In the genomic region with DNA sequence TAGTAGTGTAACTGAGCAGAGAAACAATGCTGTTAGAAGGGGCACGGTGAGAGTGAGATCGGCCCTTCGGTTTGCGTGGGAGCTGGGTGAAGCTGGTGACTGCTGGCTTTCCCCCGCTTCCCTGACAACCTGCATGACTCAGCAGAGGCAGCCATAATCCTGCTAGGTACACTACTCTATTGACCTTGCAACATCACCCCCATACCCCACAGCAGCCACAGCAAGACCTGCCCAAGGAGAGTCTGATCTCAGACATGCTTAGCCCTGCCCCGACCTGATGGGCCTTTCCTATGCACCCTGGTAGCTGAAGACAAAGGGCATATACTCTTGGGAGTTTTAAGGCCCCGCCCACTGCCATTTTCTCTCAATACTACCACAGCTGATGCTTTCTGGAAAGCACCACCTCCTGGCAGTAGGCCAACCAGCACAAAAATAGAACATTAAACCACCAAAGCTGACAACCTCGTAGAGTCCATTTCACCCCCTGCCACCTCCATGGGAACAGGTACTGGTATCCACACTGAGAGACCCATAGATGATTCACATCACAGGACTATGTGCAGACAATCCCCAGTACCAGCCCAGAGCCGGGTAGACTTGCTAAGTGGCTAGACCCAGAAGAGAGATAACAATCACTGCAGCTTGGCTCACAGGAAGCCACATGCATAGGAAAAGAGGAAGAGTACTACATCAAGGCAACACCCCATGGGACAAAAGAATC, we compare ENCODE assay signal across 11 cellular contexts.
DNase-seq lines count a peak whose midpoint lies in the region; ATAC-seq and TF ChIP-seq lines count a peak whose summit lies in the region.
"Had no signal": no experiment of that assay in that cellular context is flagged by ENCODE, and none has a peak within 500 bp of the region (broad histone marks: within the 10 kb centered on the region; RNA-seq: fewer than 3 reads in every experiment).

No MANE protein-coding gene starts in this region.

- no peak for TF ChIP-seq CTCF in A673 (conservative IDR thresholded peaks at IDR 0.05; ENCODE audit: low read depth, low read length)
- TF ChIP-seq CTCF in GM12864 (IDR thresholded peaks at IDR 0.05; ENCODE audit: low read depth, low read length, missing control alignments) = no peak
- no peak for TF ChIP-seq CTCF in KMS-11 (conservative IDR thresholded peaks at IDR 0.05; ENCODE audit: low read depth, low read length)
- no peak for TF ChIP-seq CTCF in smooth muscle cell (IDR thresholded peaks at IDR 0.05; ENCODE audit: borderline replicate concordance, insufficient read depth, poor library complexity, severe bottlenecking)

- H3F3A ChIP-seq in smooth muscle cell (ENCODE audit: low read depth) = no peaks in the 10 kb centered on the region

- peak; percentile 49 for ATAC-seq in activated naive CD8-positive, alpha-beta T cell treated with anti-CD3 and anti-CD28 coated beads, Interleukin-2, amount 50 U/mL, for 24 hours
- ATAC-seq in HG03095 (IDR thresholded peaks at IDR 0.05; ENCODE audit: unreplicated experiment) = no peak

- no peak overlapping the region for H3K4me3 ChIP-seq in A673 (ENCODE audit: low read depth, low read length, poor library complexity, severe bottlenecking)
- no peak overlapping the region for H3K4me3 ChIP-seq in GM12864 (ENCODE audit: low read depth, low read length)
- H3K4me3 ChIP-seq in KMS-11 (IDR thresholded peaks at IDR 0.05; ENCODE audit: insufficient read depth, low read depth, low read length) = no peak overlapping the region
- no peak overlapping the region for H3K4me3 ChIP-seq in H7 (ENCODE audit: insufficient read depth, low read depth, low read length)
- no peak overlapping the region for H3K4me3 ChIP-seq in smooth muscle cell

- H3K27ac ChIP-seq in A673 (ENCODE audit: low read depth, low read length, poor library complexity, severe bottlenecking) (no peak overlapping the region), KMS-11 (no peak overlapping the region), smooth muscle cell (ENCODE audit: low read depth) (no peak overlapping the region)

- no peaks in the 10 kb centered on the region for H3K36me3 Mint-ChIP-seq in activated naive CD8-positive, alpha-beta T cell treated with anti-CD3 and anti-CD28 coated beads, Interleukin-2, amount 50 U/mL, for 24 hours (ENCODE audit: low read depth)

- POLR2A ChIA-PET in A673 (lab: Charles Lee; ENCODE audit: low non-redundant PET) = no interaction called here

- peaks cover 45% of the 10 kb centered on the region for H3K27me3 Mint-ChIP-seq in activated naive CD8-positive, alpha-beta T cell treated with anti-CD3 and anti-CD28 coated beads, Interleukin-2, amount 50 U/mL, for 24 hours

- 0 out of 2 replicates have a peak overlapping the region, but pooled peaks have one; percentile 10 for H2AFZ ChIP-seq in KMS-11 (ENCODE audit: low read depth)
- no peak overlapping the region for H2AFZ ChIP-seq in smooth muscle cell (ENCODE audit: low read depth)

- H3K79me2 ChIP-seq in KMS-11 (ENCODE audit: insufficient read depth, low read depth) = no peaks in the 10 kb centered on the region
- no peaks in the 10 kb centered on the region for H3K79me2 ChIP-seq in smooth muscle cell (ENCODE audit: low read depth)

- H3K9me3 ChIP-seq in A673 (ENCODE audit: low read depth, low read length, poor library complexity, severe bottlenecking) = no peaks in the 10 kb centered on the region
- no peaks in the 10 kb centered on the region for H3K9me3 ChIP-seq in smooth muscle cell (replicated peaks; ENCODE audit: low read depth)

- peak; percentile 63 for DNase-seq in A673 (ENCODE audit: low spot score)
- DNase-seq in GM12864 (ENCODE audit: low read depth) = peak; percentile 39
- peak; percentile 6 for DNase-seq in activated naive CD8-positive, alpha-beta T cell treated with anti-CD3 and anti-CD28 coated beads, Interleukin-2, amount 50 U/mL, for 24 hours
- no peak for DNase-seq in H7
- DNase-seq in posterior vena cava (ENCODE audit: low spot score) = no peak
- DNase-seq in smooth muscle cell (lab: John Stamatoyannopoulos, UW; ENCODE audit: unreplicated experiment) = no peak
- DNase-seq: activated CD4-positive, alpha-beta T cell treated with anti-CD3 and anti-CD28 coated beads, Interleukin-2, amount 50 U/mL, for 4 hours; amniotic stem cell; SIG-M5 had no signal

- peaks cover 6% of the 10 kb centered on the region for H3K4me1 Mint-ChIP-seq in activated naive CD8-positive, alpha-beta T cell treated with anti-CD3 and anti-CD28 coated beads, Interleukin-2, amount 50 U/mL, for 24 hours

- CTCF ChIA-PET in A673 (lab: Charles Lee) = interaction anchor here (1.1 to 1.6 kb wide), 3 partner anchors 104 to 752 kb away, joined by 3 to 14 read pairs (median 7); no protein-coding TSS in a partner anchor

- BruUV-seq in A673 (replicated peaks; lab: Mats Ljungman, UMichigan) = no TSS peak

- peaks cover 6% of the 10 kb centered on the region for H3K9me3 Mint-ChIP-seq in activated naive CD8-positive, alpha-beta T cell treated with anti-CD3 and anti-CD28 coated beads, Interleukin-2, amount 50 U/mL, for 24 hours

- no peak overlapping the region for H3K27ac Mint-ChIP-seq in activated naive CD8-positive, alpha-beta T cell treated with anti-CD3 and anti-CD28 coated beads, Interleukin-2, amount 50 U/mL, for 24 hours

- intact Hi-C loops in A673 (cut with micrococcal nuclease; ENCODE audit: unreplicated experiment) (loop anchor here (10.0 kb wide), 2 partner anchors 532 to 752 kb away; partner anchors contain the start of gene SIPA1L1), posterior vena cava (cut with DNase I) (loop anchor here in 1 of 2 donors (10.0 kb wide), 1 partner anchor 722 kb away; no protein-coding TSS in a partner anchor)

- no peak overlapping the region for H3K4me3 Mint-ChIP-seq in activated naive CD8-positive, alpha-beta T cell treated with anti-CD3 and anti-CD28 coated beads, Interleukin-2, amount 50 U/mL, for 24 hours

- H4K20me1 ChIP-seq in KMS-11 (ENCODE audit: insufficient read depth) (no peaks in the 10 kb centered on the region), smooth muscle cell (ENCODE audit: low read depth) (no peaks in the 10 kb centered on the region)

- H3K4me2 ChIP-seq in KMS-11 = no peak overlapping the region
- no peak overlapping the region for H3K4me2 ChIP-seq in smooth muscle cell

- peaks cover 16% of the 10 kb centered on the region for H3K4me1 ChIP-seq in A673 (ENCODE audit: insufficient read depth, low read length, poor library complexity, severe bottlenecking)
- peaks cover 7% of the 10 kb centered on the region for H3K4me1 ChIP-seq in KMS-11 (ENCODE audit: low read depth, poor library complexity, severe bottlenecking)
- no peaks in the 10 kb centered on the region for H3K4me1 ChIP-seq in smooth muscle cell (ENCODE audit: low read depth)

- H3K36me3 ChIP-seq in A673 (ENCODE audit: insufficient read depth, low read length, poor library complexity, severe bottlenecking) (no peaks in the 10 kb centered on the region), KMS-11 (ENCODE audit: insufficient read depth) (no peaks in the 10 kb centered on the region), H7 (replicated peaks; ENCODE audit: control insufficient read depth, insufficient read depth, low read length) (no peaks in the 10 kb centered on the region; the same call in 1 of the 2 replicates), smooth muscle cell (ENCODE audit: low read depth) (no peaks in the 10 kb centered on the region)

- WGBS in smooth muscle cell (ENCODE audit: low lambda C conversion rate) = 90% methylated on average over 9 of the region's 9 CpGs

- H3K9ac ChIP-seq in KMS-11 (no peak overlapping the region), smooth muscle cell (ENCODE audit: low read depth) (no peak overlapping the region)

- H3K27me3 ChIP-seq in A673 (replicated peaks; ENCODE audit: insufficient read depth, low read depth, low read length, poor library complexity) = no peaks in the 10 kb centered on the region
- H3K27me3 ChIP-seq in KMS-11 (ENCODE audit: insufficient read depth, low read depth) = no peaks in the 10 kb centered on the region
- H3K27me3 ChIP-seq in H7 (ENCODE audit: control insufficient read depth, insufficient read depth, low read length) = no peaks in the 10 kb centered on the region
- H3K27me3 ChIP-seq in smooth muscle cell (ENCODE audit: low read depth) = no peaks in the 10 kb centered on the region

Comparison
In these comparisons a context has a peak if more than half of its experiments do, and no peak if none do; other contexts are left out.
1. DNase-seq: peak in A673 (single experiment), GM12864 (single experiment) and activated naive CD8-positive, alpha-beta T cell treated with anti-CD3 and anti-CD28 coated beads, Interleukin-2, amount 50 U/mL, for 24 hours (single experiment); none in H7 (single experiment), posterior vena cava (single experiment) and smooth muscle cell (single experiment).